ENCODE assay signal across 8 cellular contexts in the genomic region with DNA sequence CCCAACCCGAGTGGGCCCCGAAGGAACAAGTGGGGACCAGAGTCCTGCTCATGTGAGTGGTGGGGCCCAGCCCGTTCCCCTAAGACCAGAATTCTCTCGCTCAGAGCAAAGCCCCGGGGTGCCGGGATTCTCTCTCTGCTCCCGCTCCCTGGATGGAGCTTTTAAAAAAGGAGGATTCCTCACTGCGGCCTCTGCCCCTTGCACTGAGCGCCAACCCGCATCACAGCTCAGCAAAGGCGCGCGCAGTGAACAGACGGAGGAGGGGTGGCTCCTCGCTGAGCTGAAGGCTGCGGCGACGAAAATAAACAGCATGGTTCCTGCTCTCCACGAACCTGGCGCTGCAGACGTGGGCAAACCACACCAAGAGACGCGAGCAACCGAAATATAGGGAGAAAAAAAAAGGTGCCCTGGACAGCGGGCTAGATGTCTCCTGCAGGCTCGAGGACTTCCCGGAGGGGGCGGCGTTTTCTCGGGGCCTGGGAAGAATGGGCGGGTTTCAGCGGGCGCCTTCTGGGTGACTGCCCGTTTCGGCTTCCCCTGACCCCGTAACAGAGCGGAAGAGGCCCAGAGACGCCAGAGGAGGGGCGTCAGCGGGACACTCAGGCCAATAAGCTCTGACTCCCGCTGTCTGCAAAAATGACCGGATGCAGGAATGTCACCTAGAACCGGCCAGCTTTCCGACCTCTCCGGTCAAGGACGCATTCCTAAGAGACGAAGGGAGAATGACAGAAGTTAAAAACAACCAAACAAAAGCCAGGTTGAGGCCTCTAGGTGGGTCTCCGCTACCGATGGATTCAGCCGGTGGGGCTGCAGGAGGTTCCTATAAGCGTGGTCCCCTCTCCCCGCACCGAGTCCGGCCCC. TPM values are rescaled to one million over a fixed set of nuclear protein-coding genes. Genes with fewer than 3 reads are reported as not detected.
A peak's percentile ranks its signal among the peaks of the same experiment; 100 is the strongest.
DNase-seq lines count a peak whose midpoint lies in the region; TF ChIP-seq lines count a peak whose summit lies in the region.

No MANE protein-coding gene starts in this region.

- H3F3A ChIP-seq in neural cell (ENCODE audit: insufficient read depth, low read length, poor library complexity, severe bottlenecking) = no peaks in the 10 kb centered on the region

- H3K4me2 ChIP-seq in neural cell (ENCODE audit: low read length) = peak overlapping the region; percentile 36

- H2AFZ ChIP-seq in neural cell (ENCODE audit: low read depth, low read length) = no peak overlapping the region

- H3K4me3 Mint-ChIP-seq in CD8-positive, alpha-beta memory T cell = peak overlapping the region; percentile 84 to 94 (median 87)
- peak overlapping the region; percentile 84 for H3K4me3 Mint-ChIP-seq in activated naive CD8-positive, alpha-beta T cell

- no peaks in the 10 kb centered on the region for H4K20me1 ChIP-seq in neural cell (ENCODE audit: insufficient read depth)

- H3K27ac Mint-ChIP-seq in CD8-positive, alpha-beta memory T cell = peak overlapping the region; percentile 83 to 99 (median 92)
- peak overlapping the region; percentile 85 for H3K27ac Mint-ChIP-seq in activated naive CD8-positive, alpha-beta T cell

- 12% methylated on average over 54 of the region's 54 CpGs for WGBS in urinary bladder

- TF ChIP-seq RAD21 in neural cell (conservative IDR thresholded peaks at IDR 0.05) = no peak

- no peaks in the 10 kb centered on the region for H3K79me2 ChIP-seq in neural cell (replicated peaks; ENCODE audit: insufficient read depth, low read length)

- POLR2A ChIA-PET in CD8-positive, alpha-beta memory T cell (lab: Charles Lee) = interaction anchor here (1.2 to 1.5 kb wide), 2 partner anchors 13 to 58 kb away, joined by 4 read pairs; no protein-coding TSS in a partner anchor

- peak overlapping the region; percentile 34 for H3K9ac ChIP-seq in neural cell (ENCODE audit: low read length)

- peak overlapping the region; percentile 54 for H3K27ac ChIP-seq in CD8-positive, alpha-beta memory T cell (ENCODE audit: low read depth, low read length)
- H3K27ac ChIP-seq in neural cell (ENCODE audit: low read length) (no peak overlapping the region), urinary bladder (ENCODE audit: low read depth) (peak overlapping the region; percentile 51)

- CTCF ChIA-PET in CD8-positive, alpha-beta memory T cell (lab: Charles Lee) = interaction anchor here (0.9 to 1.1 kb wide), 4 partner anchors 58 to 243 kb away, joined by 3 to 8 read pairs (median 4); partner anchors contain the start of gene TAF1B

- no peaks in the 10 kb centered on the region for H3K27me3 ChIP-seq in CD8-positive, alpha-beta memory T cell (ENCODE audit: insufficient read depth, low read length, poor library complexity, severe bottlenecking)
- no peaks in the 10 kb centered on the region for H3K27me3 ChIP-seq in neural cell (ENCODE audit: insufficient read depth, low read depth, low read length)

- peak overlapping the region; percentile 64 for H3K4me3 ChIP-seq in CD8-positive, alpha-beta memory T cell (ENCODE audit: low read length)
- H3K4me3 ChIP-seq in neural cell (ENCODE audit: low read length) (peak overlapping the region; percentile 63), urinary bladder (ENCODE audit: low read depth, low read length) (peak overlapping the region; percentile 18)

- peak; percentile 20 to 64 (median 46) for DNase-seq in CD8-positive, alpha-beta memory T cell
- peak; percentile 72 for DNase-seq in NCI-H146 (lab: John Stamatoyannopoulos, UW)
- DNase-seq in globus pallidus (ENCODE audit: low spot score) = peak; percentile 48
- DNase-seq in SK-N-DZ (ENCODE audit: low spot score) = no peak
- DNase-seq in NCI-H446 (lab: John Stamatoyannopoulos, UW) = no peak

- no peaks in the 10 kb centered on the region for H3K9me3 ChIP-seq in CD8-positive, alpha-beta memory T cell (ENCODE audit: low read length)
- no peaks in the 10 kb centered on the region for H3K9me3 ChIP-seq in neural cell (ENCODE audit: low read length)

- no peaks in the 10 kb centered on the region for H3K36me3 ChIP-seq in CD8-positive, alpha-beta memory T cell (ENCODE audit: insufficient read depth, low read length)
- H3K36me3 ChIP-seq in neural cell (ENCODE audit: insufficient read depth, low read length) (no peaks in the 10 kb centered on the region), urinary bladder (ENCODE audit: insufficient read depth) (no peaks in the 10 kb centered on the region)

- no peak for TF ChIP-seq CTCF in neural cell (IDR thresholded peaks at IDR 0.05; ENCODE audit: poor library complexity, severe bottlenecking)

- H3K4me1 ChIP-seq in CD8-positive, alpha-beta memory T cell (ENCODE audit: insufficient read depth, low read length) = peaks cover 17% of the 10 kb centered on the region
- H3K4me1 ChIP-seq in urinary bladder (ENCODE audit: insufficient read depth) = no peaks in the 10 kb centered on the region

- H3K4me1 Mint-ChIP-seq in CD8-positive, alpha-beta memory T cell = peaks cover 29 to 49% (median 31%) of the 10 kb centered on the region in 3 donors
- peaks cover 22% of the 10 kb centered on the region for H3K4me1 Mint-ChIP-seq in activated naive CD8-positive, alpha-beta T cell (ENCODE audit: low read depth)

- H3K36me3 Mint-ChIP-seq in CD8-positive, alpha-beta memory T cell = peaks cover 0 to 15% (median 0%) of the 10 kb centered on the region in 3 donors
- H3K36me3 Mint-ChIP-seq in activated naive CD8-positive, alpha-beta T cell = no peaks in the 10 kb centered on the region

- H3K9me2 ChIP-seq in neural cell (ENCODE audit: insufficient read depth, low read length) = no peaks in the 10 kb centered on the region

- no peak for TF ChIP-seq EP300 in neural cell (conservative IDR thresholded peaks at IDR 0.05; ENCODE audit: poor library complexity, severe bottlenecking)

- peaks cover 0 to 6% of the 10 kb centered on the region in 2 donors for H3K27me3 Mint-ChIP-seq in CD8-positive, alpha-beta memory T cell
- no peaks in the 10 kb centered on the region for H3K27me3 Mint-ChIP-seq in activated naive CD8-positive, alpha-beta T cell

- H3K9me3 Mint-ChIP-seq in CD8-positive, alpha-beta memory T cell = no peaks in the 10 kb centered on the region
- H3K9me3 Mint-ChIP-seq in activated naive CD8-positive, alpha-beta T cell (ENCODE audit: low read depth) = no peaks in the 10 kb centered on the region

TF ChIP-seq in neural cell, 6 proteins besides CTCF, POLR2A, EP300 and RAD21:
- TF ChIP-seq MXI1 (conservative IDR thresholded peaks at IDR 0.05; ENCODE audit: poor library complexity, severe bottlenecking) (no peak), EZH2 (IDR thresholded peaks at IDR 0.05; ENCODE audit: borderline replicate concordance, insufficient read depth, low read length, poor library complexity, severe bottlenecking) (no peak), SMC3 (conservative IDR thresholded peaks at IDR 0.05; ENCODE audit: poor library complexity) (no peak), TAF1 (IDR thresholded peaks at IDR 0.05; ENCODE audit: low read depth) (no peak), POLR2AphosphoS5 (IDR thresholded peaks at IDR 0.05) (no peak), REST (IDR thresholded peaks at IDR 0.05; ENCODE audit: borderline replicate concordance) (no peak)

RNA-seq across cellular contexts. Expression of gene KLF11, which starts 0.8 kb away (rescaled TPM):
- 1 to 10 TPM; 5.8 to 7.5 TPM for total RNA-seq in CD8-positive, alpha-beta memory T cell
- polyA plus RNA-seq in CD8-positive, alpha-beta memory T cell = 6.6 TPM
- polyA plus RNA-seq in neural cell = 5.7 and 7.0 TPM in 2 replicates
- 8.3 and 9.5 TPM in 2 replicates for polyA minus RNA-seq in neural cell
- total RNA-seq in urinary bladder = 17.7 TPM
- polyA plus RNA-seq in urinary bladder = 20.7 TPM
- polyA plus RNA-seq in SK-N-DZ (2014; cell fraction: cytosol; rRNA removed) = 0.61 and 0.80 TPM in 2 replicates
- 0.29 and 0.32 TPM in 2 replicates for polyA plus RNA-seq in SK-N-DZ (2014; cell fraction: nucleus; rRNA removed)

RNA-seq across cellular contexts. Expression of gene CYS1, which starts 37.7 kb away (rescaled TPM):
- total RNA-seq in CD8-positive, alpha-beta memory T cell = under 1 TPM; 0.09 to 0.20 TPM
- polyA plus RNA-seq in CD8-positive, alpha-beta memory T cell = 0.07 TPM
- polyA plus RNA-seq in neural cell (not detected in 2 replicates), urinary bladder (6.2 TPM)
- not detected in 2 replicates for polyA minus RNA-seq in neural cell
- 7.2 TPM for total RNA-seq in urinary bladder
- not detected in 2 replicates for polyA plus RNA-seq in SK-N-DZ (2014; cell fraction: cytosol; rRNA removed)
- polyA plus RNA-seq in SK-N-DZ (2014; cell fraction: nucleus; rRNA removed) = not detected in 2 replicates

Comparison
In these comparisons a context has a peak if more than half of its experiments do, and no peak if none do; other contexts are left out.
1. DNase-seq: peak in CD8-positive, alpha-beta memory T cell (5 of 5), NCI-H146 (single experiment) and globus pallidus (single experiment); none in SK-N-DZ (single experiment) and NCI-H446 (0 of 2).
2. Peak in every context shown above with its lines, with median percentiles within 50 percentile points of each other: H3K4me3 ChIP-seq.